Comparison of ENCODE assay signal across 10 cellular contexts in genomic region chr16:55323637-55324490, GRCh38. TPM values are rescaled to one million over a fixed set of nuclear protein-coding genes. Genes with fewer than 3 reads are reported as not detected.
DNase-seq lines count a peak whose midpoint lies in the region; ATAC-seq, FAIRE-seq and TF ChIP-seq lines count a peak whose summit lies in the region.
"Had no signal": no experiment of that assay in that cellular context is flagged by ENCODE, and none has a peak within 500 bp of the region (broad histone marks: within the 10 kb centered on the region; RNA-seq: fewer than 3 reads in every experiment).

IRX6 (plus strand) TSS chr16:55324203; CDS start chr16:55325092, 889 bp downstream.

- H3K4me3 ChIP-seq in astrocyte (ENCODE audit: insufficient read depth, low read depth, low read length) = no peak within 1 kb of the TSS
- peak within 1 kb of the TSS; percentile 45 for H3K4me3 ChIP-seq in upper lobe of right lung
- H3K4me3 ChIP-seq: BLaER1 had no signal

- H3K4me3 Mint-ChIP-seq in astrocyte (ENCODE audit: unreplicated experiment) = peak within 1 kb of the TSS; percentile 54

- TF ChIP-seq CTCF in astrocyte (IDR thresholded peaks at IDR 0.05; ENCODE audit: insufficient read depth, low read depth, low read length) (no peak), upper lobe of right lung (IDR thresholded peaks at IDR 0.05) (peak; percentile 42)

- no peak within 1 kb of the TSS for H3K9ac ChIP-seq in astrocyte (ENCODE audit: low read length)
- H3K9ac ChIP-seq: BLaER1 had no signal

- no peak within 1 kb of the TSS for H2AFZ ChIP-seq in astrocyte (ENCODE audit: low read depth, low read length)

- H3K79me2 ChIP-seq in astrocyte (ENCODE audit: insufficient read depth, low read length) = no peaks in the 10 kb centered on the region

- DNase-seq in NCI-H510A treated with DMSO at 0.1 percent for 48 hours (lab: John Stamatoyannopoulos, UW) (peak; percentile 24), NCI-H510A (lab: John Stamatoyannopoulos, UW) (no peak), astrocyte (ENCODE audit: low read depth) (no peak), iPS-NIHi11 (ENCODE audit: low spot score) (peak; percentile 74), upper lobe of right lung (peak; percentile 91), RCC 7860 (ENCODE audit: low spot score) (no peak)

- H3K36me3 Mint-ChIP-seq in astrocyte (ENCODE audit: low read depth, unreplicated experiment) = no peaks in the 10 kb centered on the region

- no peaks in the 10 kb centered on the region for H3K4me1 Mint-ChIP-seq in astrocyte (ENCODE audit: low read depth, unreplicated experiment)

- H3K27ac Mint-ChIP-seq in astrocyte (ENCODE audit: unreplicated experiment) = no peak within 1 kb of the TSS

- no peak within 1 kb of the TSS for H3K27ac ChIP-seq in astrocyte (ENCODE audit: low read depth, low read length)
- peak within 1 kb of the TSS; percentile 63 for H3K27ac ChIP-seq in upper lobe of right lung
- H3K27ac ChIP-seq: BLaER1 had no signal

- H3K9me3 ChIP-seq in astrocyte (ENCODE audit: insufficient read depth, low read depth, low read length) = no peaks in the 10 kb centered on the region
- H3K9me3 ChIP-seq in upper lobe of right lung = no peaks in the 10 kb centered on the region

- FAIRE-seq in astrocyte (lab: Jason Lieb, UNC) = no peak
- FAIRE-seq in RCC 7860 (lab: Jason Lieb, UNC) = no peak
- FAIRE-seq: TTC549 had no signal

- no peaks in the 10 kb centered on the region for H3K9me3 Mint-ChIP-seq in astrocyte (ENCODE audit: unreplicated experiment)

- intact Hi-C loops in upper lobe of right lung (cut with DNase I) = no loop called here

- no peaks in the 10 kb centered on the region for H3K36me3 ChIP-seq in astrocyte (ENCODE audit: insufficient read depth, low read length)
- H3K36me3 ChIP-seq in upper lobe of right lung = no peaks in the 10 kb centered on the region
- H3K36me3 ChIP-seq: BLaER1 had no signal

- no peaks in the 10 kb centered on the region for H4K20me1 ChIP-seq in astrocyte (ENCODE audit: insufficient read depth, low read length)
- H4K20me1 ChIP-seq: BLaER1 had no signal

- peak within 1 kb of the TSS; percentile 22 for H3K4me2 ChIP-seq in astrocyte (ENCODE audit: low read length)
- H3K4me2 ChIP-seq: BLaER1 had no signal

- H3K27me3 ChIP-seq in astrocyte (ENCODE audit: insufficient read depth, low read length) (peaks cover 36% of the 10 kb centered on the region), upper lobe of right lung (peaks cover 64% of the 10 kb centered on the region)
- H3K27me3 ChIP-seq: BLaER1 had no signal

- no peaks in the 10 kb centered on the region for H3K4me1 ChIP-seq in astrocyte (ENCODE audit: insufficient read depth, low read length)
- peaks cover 3% of the 10 kb centered on the region for H3K4me1 ChIP-seq in upper lobe of right lung

- ATAC-seq in upper lobe of right lung (peak; percentile 84), GM18498 (IDR thresholded peaks at IDR 0.05; ENCODE audit: unreplicated experiment) (no peak), HG02610 (IDR thresholded peaks at IDR 0.05; ENCODE audit: unreplicated experiment) (no peak)

- peaks cover 79% of the 10 kb centered on the region for H3K27me3 Mint-ChIP-seq in astrocyte (ENCODE audit: low read depth, unreplicated experiment)

RNA-seq across cellular contexts. Expression of gene IRX6, which starts in this region (rescaled TPM):
- total RNA-seq in astrocyte (not detected in 2 replicates), upper lobe of right lung (13.0 TPM)

Comparison
In these comparisons a context has a peak if more than half of its experiments do, and no peak if none do; other contexts are left out.
1. RNA of gene IRX6 (total RNA-seq): 13.0 TPM in upper lobe of right lung (single experiment); not detected in astrocyte; every median in the first group is over 10 times any median in the second.
2. DNase-seq: peak in NCI-H510A treated with DMSO at 0.1 percent for 48 hours (single experiment), iPS-NIHi11 (single experiment) and upper lobe of right lung (single experiment); none in NCI-H510A (single experiment), astrocyte (single experiment) and RCC 7860 (single experiment).